In genomic region chr6:7909323-7910276, GRCh38 we compare ENCODE assay signal across 8 cellular contexts. TPM values are rescaled to one million over a fixed set of nuclear protein-coding genes. Genes with fewer than 3 reads are reported as not detected.
DNase-seq lines count a peak whose midpoint lies in the region; ATAC-seq and TF ChIP-seq lines count a peak whose summit lies in the region.

No MANE protein-coding gene starts in this region.

- peaks cover 5% of the 10 kb centered on the region for H3K79me2 ChIP-seq in neural cell (replicated peaks; ENCODE audit: insufficient read depth, low read length)

- DNase-seq in NCI-H748 (lab: John Stamatoyannopoulos, UW; ENCODE audit: unreplicated experiment) (peak; percentile 72), NCI-H748 treated with DMSO at 0.1 percent for 48 hours (lab: John Stamatoyannopoulos, UW) (no peak), NCI-H2227 treated with DMSO at 0.1 percent for 48 hours (lab: John Stamatoyannopoulos, UW) (peak; percentile 29), fibroblast of the aortic adventitia (ENCODE audit: low read depth) (peak; percentile 26), upper lobe of right lung (peak; percentile 86)
- DNase-seq in activated T-cell treated with anti-CD3 and anti-CD28 coated beads, Interleukin-2, amount 50 U/mL, for 24 hours = peak; percentile 74

- peak overlapping the region; percentile 85 for H3K4me3 ChIP-seq in fibroblast of the aortic adventitia (ENCODE audit: low read depth, low read length)
- H3K4me3 ChIP-seq in neural cell (ENCODE audit: low read length) = peak overlapping the region; percentile 92
- peak overlapping the region; percentile 76 for H3K4me3 ChIP-seq in upper lobe of right lung

- H2AFZ ChIP-seq in neural cell (ENCODE audit: low read depth, low read length) = no peak overlapping the region

- H3K36me3 ChIP-seq in neural cell (ENCODE audit: insufficient read depth, low read length) = no peaks in the 10 kb centered on the region
- H3K36me3 ChIP-seq in upper lobe of right lung = peaks cover under 1% of the 10 kb centered on the region

- H3K9me2 ChIP-seq in neural cell (ENCODE audit: insufficient read depth, low read length) = no peaks in the 10 kb centered on the region

- TF ChIP-seq RAD21 in neural cell (conservative IDR thresholded peaks at IDR 0.05) = peak; percentile 13

- H3K27me3 ChIP-seq in neural cell (ENCODE audit: insufficient read depth, low read depth, low read length) (peaks cover 6% of the 10 kb centered on the region), upper lobe of right lung (no peaks in the 10 kb centered on the region)

- peaks cover 30% of the 10 kb centered on the region for H3K4me1 Mint-ChIP-seq in activated T-cell treated with anti-CD3 and anti-CD28 coated beads, Interleukin-2, amount 50 U/mL, for 24 hours (ENCODE audit: low read depth)

- intact Hi-C loops in upper lobe of right lung (cut with DNase I) = no loop called here

- no peak for TF ChIP-seq EP300 in neural cell (conservative IDR thresholded peaks at IDR 0.05; ENCODE audit: poor library complexity, severe bottlenecking)

- peaks cover 2% of the 10 kb centered on the region for H3K27me3 Mint-ChIP-seq in activated T-cell treated with anti-CD3 and anti-CD28 coated beads, Interleukin-2, amount 50 U/mL, for 24 hours

- H3K4me1 ChIP-seq in upper lobe of right lung = peaks cover 30% of the 10 kb centered on the region

- no peaks in the 10 kb centered on the region for H3F3A ChIP-seq in neural cell (ENCODE audit: insufficient read depth, low read length, poor library complexity, severe bottlenecking)

- no peaks in the 10 kb centered on the region for H4K20me1 ChIP-seq in neural cell (ENCODE audit: insufficient read depth)

- H3K9me3 ChIP-seq in neural cell (ENCODE audit: low read length) (no peaks in the 10 kb centered on the region), upper lobe of right lung (no peaks in the 10 kb centered on the region)

- H3K4me3 Mint-ChIP-seq in activated T-cell treated with anti-CD3 and anti-CD28 coated beads, Interleukin-2, amount 50 U/mL, for 24 hours = peak overlapping the region; percentile 91

- peak overlapping the region; percentile 65 for H3K9ac ChIP-seq in neural cell (ENCODE audit: low read length)

- H3K9me3 Mint-ChIP-seq in activated T-cell treated with anti-CD3 and anti-CD28 coated beads, Interleukin-2, amount 50 U/mL, for 24 hours = no peaks in the 10 kb centered on the region

- peak overlapping the region; percentile 59 for H3K4me2 ChIP-seq in neural cell (ENCODE audit: low read length)

- peaks cover 38% of the 10 kb centered on the region for H3K36me3 Mint-ChIP-seq in activated T-cell treated with anti-CD3 and anti-CD28 coated beads, Interleukin-2, amount 50 U/mL, for 24 hours (ENCODE audit: low read depth)

- peak; percentile 36 for ATAC-seq in HG02642 (IDR thresholded peaks at IDR 0.05; ENCODE audit: poor library complexity, unreplicated experiment)
- ATAC-seq in upper lobe of right lung = peak; percentile 73

- no peak overlapping the region for H3K27ac ChIP-seq in neural cell (ENCODE audit: low read length)
- peak overlapping the region; percentile 48 for H3K27ac ChIP-seq in upper lobe of right lung

- H3K27ac Mint-ChIP-seq in activated T-cell treated with anti-CD3 and anti-CD28 coated beads, Interleukin-2, amount 50 U/mL, for 24 hours = peak overlapping the region; percentile 89

- no peak for TF ChIP-seq CTCF in fibroblast of the aortic adventitia (IDR thresholded peaks at IDR 0.05; ENCODE audit: insufficient read depth, low read length)
- TF ChIP-seq CTCF in neural cell (IDR thresholded peaks at IDR 0.05; ENCODE audit: poor library complexity, severe bottlenecking) = no peak
- TF ChIP-seq CTCF in upper lobe of right lung (IDR thresholded peaks at IDR 0.05) = no peak

TF ChIP-seq in neural cell, 6 proteins besides CTCF, POLR2A, EP300 and RAD21:
- TF ChIP-seq MXI1 (conservative IDR thresholded peaks at IDR 0.05; ENCODE audit: poor library complexity, severe bottlenecking) = peak; percentile 61
- peak; percentile 10 for TF ChIP-seq POLR2AphosphoS5 (IDR thresholded peaks at IDR 0.05)
- no peak for TF ChIP-seq SMC3 (conservative IDR thresholded peaks at IDR 0.05; ENCODE audit: poor library complexity)
- no peak for TF ChIP-seq EZH2 (IDR thresholded peaks at IDR 0.05; ENCODE audit: borderline replicate concordance, insufficient read depth, low read length, poor library complexity, severe bottlenecking)
- no peak for TF ChIP-seq REST (IDR thresholded peaks at IDR 0.05; ENCODE audit: borderline replicate concordance)
- no peak for TF ChIP-seq TAF1 (IDR thresholded peaks at IDR 0.05; ENCODE audit: low read depth)

RNA-seq across cellular contexts. Expression of gene TXNDC5, which starts 1.0 kb away (rescaled TPM):
- total RNA-seq in fibroblast of the aortic adventitia (ENCODE audit: low replicate concordance) = 207 and 333 TPM in 2 replicates
- polyA plus RNA-seq in neural cell = 34.9 and 37.7 TPM in 2 replicates
- polyA minus RNA-seq in neural cell = 30.9 and 34.7 TPM in 2 replicates
- 107 TPM for total RNA-seq in upper lobe of right lung
